1 cellular context compared by ENCODE assay signal in the genomic region with DNA sequence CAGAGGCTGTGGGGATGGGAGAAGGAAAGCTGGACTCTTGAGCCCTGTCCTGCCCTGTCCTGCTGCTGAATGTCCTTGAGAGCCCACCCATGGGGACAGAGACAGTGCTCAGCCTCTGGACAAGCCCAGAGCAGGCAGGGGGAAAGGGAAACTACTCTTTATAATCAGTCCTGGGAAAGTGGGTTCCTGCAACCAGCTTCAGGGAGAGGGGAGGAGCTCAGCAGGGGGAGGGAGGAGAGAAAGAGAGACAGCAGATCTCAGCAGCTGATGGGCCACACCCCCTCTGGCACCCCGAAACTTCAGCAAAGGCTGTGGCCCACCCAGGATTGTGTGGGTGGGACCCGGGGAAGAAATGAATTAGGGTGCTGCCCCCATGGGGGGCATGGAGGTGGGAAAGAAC.
TF ChIP-seq lines count a peak whose summit lies in the region.

No MANE protein-coding gene starts in this region.

TF ChIP-seq in GM23338, 12 proteins besides CTCF, POLR2A, EP300 and RAD21 (continued from another document):
- TF ChIP-seq, protein P1, sequence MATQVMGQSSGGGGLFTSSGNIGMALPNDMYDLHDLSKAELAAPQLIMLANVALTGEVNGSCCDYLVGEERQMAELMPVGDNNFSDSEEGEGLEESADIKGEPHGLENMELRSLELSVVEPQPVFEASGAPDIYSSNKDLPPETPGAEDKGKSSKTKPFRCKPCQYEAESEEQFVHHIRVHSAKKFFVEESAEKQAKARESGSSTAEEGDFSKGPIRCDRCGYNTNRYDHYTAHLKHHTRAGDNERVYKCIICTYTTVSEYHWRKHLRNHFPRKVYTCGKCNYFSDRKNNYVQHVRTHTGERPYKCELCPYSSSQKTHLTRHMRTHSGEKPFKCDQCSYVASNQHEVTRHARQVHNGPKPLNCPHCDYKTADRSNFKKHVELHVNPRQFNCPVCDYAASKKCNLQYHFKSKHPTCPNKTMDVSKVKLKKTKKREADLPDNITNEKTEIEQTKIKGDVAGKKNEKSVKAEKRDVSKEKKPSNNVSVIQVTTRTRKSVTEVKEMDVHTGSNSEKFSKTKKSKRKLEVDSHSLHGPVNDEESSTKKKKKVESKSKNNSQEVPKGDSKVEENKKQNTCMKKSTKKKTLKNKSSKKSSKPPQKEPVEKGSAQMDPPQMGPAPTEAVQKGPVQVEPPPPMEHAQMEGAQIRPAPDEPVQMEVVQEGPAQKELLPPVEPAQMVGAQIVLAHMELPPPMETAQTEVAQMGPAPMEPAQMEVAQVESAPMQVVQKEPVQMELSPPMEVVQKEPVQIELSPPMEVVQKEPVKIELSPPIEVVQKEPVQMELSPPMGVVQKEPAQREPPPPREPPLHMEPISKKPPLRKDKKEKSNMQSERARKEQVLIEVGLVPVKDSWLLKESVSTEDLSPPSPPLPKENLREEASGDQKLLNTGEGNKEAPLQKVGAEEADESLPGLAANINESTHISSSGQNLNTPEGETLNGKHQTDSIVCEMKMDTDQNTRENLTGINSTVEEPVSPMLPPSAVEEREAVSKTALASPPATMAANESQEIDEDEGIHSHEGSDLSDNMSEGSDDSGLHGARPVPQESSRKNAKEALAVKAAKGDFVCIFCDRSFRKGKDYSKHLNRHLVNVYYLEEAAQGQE (IDR thresholded peaks at IDR 0.05; ENCODE audit: unreplicated experiment): no peak
- TF ChIP-seq CREB1 (CRISPR knock-in tag; IDR thresholded peaks at IDR 0.05; ENCODE audit: low read depth) (no peak), NANOG (IDR thresholded peaks at IDR 0.05; ENCODE audit: borderline replicate concordance) (no peak)
- TF ChIP-seq, protein P2, sequence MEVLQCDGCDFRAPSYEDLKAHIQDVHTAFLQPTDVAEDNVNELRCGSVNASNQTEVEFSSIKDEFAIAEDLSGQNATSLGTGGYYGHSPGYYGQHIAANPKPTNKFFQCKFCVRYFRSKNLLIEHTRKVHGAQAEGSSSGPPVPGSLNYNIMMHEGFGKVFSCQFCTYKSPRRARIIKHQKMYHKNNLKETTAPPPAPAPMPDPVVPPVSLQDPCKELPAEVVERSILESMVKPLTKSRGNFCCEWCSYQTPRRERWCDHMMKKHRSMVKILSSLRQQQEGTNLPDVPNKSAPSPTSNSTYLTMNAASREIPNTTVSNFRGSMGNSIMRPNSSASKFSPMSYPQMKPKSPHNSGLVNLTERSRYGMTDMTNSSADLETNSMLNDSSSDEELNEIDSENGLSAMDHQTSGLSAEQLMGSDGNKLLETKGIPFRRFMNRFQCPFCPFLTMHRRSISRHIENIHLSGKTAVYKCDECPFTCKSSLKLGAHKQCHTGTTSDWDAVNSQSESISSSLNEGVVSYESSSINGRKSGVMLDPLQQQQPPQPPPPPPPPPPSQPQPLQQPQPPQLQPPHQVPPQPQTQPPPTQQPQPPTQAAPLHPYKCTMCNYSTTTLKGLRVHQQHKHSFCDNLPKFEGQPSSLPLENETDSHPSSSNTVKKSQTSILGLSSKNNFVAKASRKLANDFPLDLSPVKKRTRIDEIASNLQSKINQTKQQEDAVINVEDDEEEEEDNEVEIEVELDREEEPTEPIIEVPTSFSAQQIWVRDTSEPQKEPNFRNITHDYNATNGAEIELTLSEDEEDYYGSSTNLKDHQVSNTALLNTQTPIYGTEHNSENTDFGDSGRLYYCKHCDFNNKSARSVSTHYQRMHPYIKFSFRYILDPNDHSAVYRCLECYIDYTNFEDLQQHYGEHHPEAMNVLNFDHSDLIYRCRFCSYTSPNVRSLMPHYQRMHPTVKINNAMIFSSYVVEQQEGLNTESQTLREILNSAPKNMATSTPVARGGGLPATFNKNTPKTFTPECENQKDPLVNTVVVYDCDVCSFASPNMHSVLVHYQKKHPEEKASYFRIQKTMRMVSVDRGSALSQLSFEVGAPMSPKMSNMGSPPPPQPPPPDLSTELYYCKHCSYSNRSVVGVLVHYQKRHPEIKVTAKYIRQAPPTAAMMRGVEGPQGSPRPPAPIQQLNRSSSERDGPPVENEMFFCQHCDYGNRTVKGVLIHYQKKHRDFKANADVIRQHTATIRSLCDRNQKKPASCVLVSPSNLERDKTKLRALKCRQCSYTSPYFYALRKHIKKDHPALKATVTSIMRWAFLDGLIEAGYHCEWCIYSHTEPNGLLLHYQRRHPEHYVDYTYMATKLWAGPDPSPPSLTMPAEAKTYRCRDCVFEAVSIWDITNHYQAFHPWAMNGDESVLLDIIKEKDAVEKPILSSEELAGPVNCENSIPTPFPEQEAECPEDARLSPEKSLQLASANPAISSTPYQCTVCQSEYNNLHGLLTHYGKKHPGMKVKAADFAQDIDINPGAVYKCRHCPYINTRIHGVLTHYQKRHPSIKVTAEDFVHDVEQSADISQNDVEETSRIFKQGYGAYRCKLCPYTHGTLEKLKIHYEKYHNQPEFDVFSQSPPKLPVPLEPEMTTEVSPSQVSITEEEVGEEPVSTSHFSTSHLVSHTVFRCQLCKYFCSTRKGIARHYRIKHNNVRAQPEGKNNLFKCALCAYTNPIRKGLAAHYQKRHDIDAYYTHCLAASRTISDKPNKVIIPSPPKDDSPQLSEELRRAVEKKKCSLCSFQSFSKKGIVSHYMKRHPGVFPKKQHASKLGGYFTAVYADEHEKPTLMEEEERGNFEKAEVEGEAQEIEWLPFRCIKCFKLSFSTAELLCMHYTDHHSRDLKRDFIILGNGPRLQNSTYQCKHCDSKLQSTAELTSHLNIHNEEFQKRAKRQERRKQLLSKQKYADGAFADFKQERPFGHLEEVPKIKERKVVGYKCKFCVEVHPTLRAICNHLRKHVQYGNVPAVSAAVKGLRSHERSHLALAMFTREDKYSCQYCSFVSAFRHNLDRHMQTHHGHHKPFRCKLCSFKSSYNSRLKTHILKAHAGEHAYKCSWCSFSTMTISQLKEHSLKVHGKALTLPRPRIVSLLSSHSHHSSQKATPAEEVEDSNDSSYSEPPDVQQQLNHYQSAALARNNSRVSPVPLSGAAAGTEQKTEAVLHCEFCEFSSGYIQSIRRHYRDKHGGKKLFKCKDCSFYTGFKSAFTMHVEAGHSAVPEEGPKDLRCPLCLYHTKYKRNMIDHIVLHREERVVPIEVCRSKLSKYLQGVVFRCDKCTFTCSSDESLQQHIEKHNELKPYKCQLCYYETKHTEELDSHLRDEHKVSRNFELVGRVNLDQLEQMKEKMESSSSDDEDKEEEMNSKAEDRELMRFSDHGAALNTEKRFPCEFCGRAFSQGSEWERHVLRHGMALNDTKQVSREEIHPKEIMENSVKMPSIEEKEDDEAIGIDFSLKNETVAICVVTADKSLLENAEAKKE (CRISPR knock-in tag; IDR thresholded peaks at IDR 0.05): no peak
- TF ChIP-seq, protein P3, sequence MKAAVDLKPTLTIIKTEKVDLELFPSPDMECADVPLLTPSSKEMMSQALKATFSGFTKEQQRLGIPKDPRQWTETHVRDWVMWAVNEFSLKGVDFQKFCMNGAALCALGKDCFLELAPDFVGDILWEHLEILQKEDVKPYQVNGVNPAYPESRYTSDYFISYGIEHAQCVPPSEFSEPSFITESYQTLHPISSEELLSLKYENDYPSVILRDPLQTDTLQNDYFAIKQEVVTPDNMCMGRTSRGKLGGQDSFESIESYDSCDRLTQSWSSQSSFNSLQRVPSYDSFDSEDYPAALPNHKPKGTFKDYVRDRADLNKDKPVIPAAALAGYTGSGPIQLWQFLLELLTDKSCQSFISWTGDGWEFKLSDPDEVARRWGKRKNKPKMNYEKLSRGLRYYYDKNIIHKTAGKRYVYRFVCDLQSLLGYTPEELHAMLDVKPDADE (IDR thresholded peaks at IDR 0.05): no peak
